ENCODE assay signal across 7 cellular contexts in the genomic region with DNA sequence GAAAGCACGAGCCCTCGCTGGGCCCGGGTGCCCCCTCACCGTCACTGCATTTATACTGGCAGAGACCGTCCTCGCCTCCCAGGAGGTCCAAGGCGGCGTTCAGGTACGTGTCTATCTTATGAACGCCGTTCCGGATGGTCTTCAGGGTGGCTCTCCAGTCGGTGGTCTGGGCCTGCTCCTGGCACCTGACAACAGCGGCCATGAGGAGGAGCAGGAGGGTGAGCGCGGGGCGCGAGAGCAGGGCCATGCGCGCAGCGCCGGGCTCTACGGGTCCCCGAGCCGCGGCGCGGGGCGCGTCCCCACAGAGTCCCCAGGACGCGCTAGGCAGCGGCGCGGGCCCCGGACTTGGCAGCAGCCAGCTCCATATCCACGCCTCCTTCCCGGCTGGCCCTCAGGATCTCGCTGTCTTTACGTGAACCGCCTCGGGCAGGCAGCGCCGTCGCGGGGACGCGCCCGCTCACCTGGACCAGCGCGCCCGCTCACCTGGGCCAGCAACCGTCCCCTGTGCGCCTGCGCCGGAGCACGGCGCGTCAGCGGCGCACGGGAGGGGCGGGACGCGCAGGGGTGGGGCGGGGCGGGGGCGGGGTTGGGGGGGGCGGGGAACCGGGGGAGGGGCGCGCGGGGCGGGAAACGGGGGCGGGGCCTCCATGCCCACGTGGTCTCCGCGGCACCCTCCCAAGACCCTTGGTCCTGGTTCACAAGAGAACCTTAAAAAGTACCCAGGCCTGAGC. TPM values are rescaled to one million over a fixed set of nuclear protein-coding genes. Genes with fewer than 3 reads are reported as not detected.
DNase-seq lines count a peak whose midpoint lies in the region; ATAC-seq and TF ChIP-seq lines count a peak whose summit lies in the region.

A gene (minus strand): TSS at position 508 of the 731 bp plus-strand sequence. CDS start 261 bp downstream, at position 247.

- H3K9me3 ChIP-seq in gastrocnemius medialis, result no peaks in the 10 kb centered on the region

- H3K27me3 ChIP-seq in gastrocnemius medialis, result no peaks in the 10 kb centered on the region

- peak within 1 kb of the TSS; percentile 86 to 99 (median 94) for H3K4me3 ChIP-seq in gastrocnemius medialis

- H3K4me1 ChIP-seq in gastrocnemius medialis, result peaks cover 14 to 19% of the 10 kb centered on the region in 2 donors

- TF ChIP-seq CTCF in gastrocnemius medialis (IDR thresholded peaks at IDR 0.05 in 4 of 5, conservative IDR thresholded peaks at IDR 0.05 in 1 of 5), result no peak

- intact Hi-C loops in gastrocnemius medialis (cut with DNase I; ENCODE audit: low total_unique reads), result loop anchor here (1.0 to 10.0 kb wide), 4 partner anchors 26 to 1105 kb away; a partner anchor contains a TSS

- TF ChIP-seq POLR2A in GM18505 (IDR thresholded peaks at IDR 0.05; ENCODE audit: borderline replicate concordance, extremely low read depth, insufficient read depth, insufficient read length) (peak; percentile 58), gastrocnemius medialis (IDR thresholded peaks at IDR 0.05) (peak; percentile 71 to 72)

- in situ Hi-C loops in gastrocnemius medialis (cut with MboI; ENCODE audit: low sequenced_read_pairs in 4 of 4), result loop anchor here in 2 of 4 donors (10.0 kb wide), 1 partner anchor 85 kb away; a partner anchor contains a TSS

- no peaks in the 10 kb centered on the region for H3K36me3 ChIP-seq in gastrocnemius medialis

- peak within 1 kb of the TSS; percentile 91 to 96 (median 95) for H3K27ac ChIP-seq in gastrocnemius medialis

- peak; percentile 82 to 93 (median 91) for DNase-seq in NCI-H1417 (lab: John Stamatoyannopoulos, UW)
- DNase-seq in T1000 (lab: John Stamatoyannopoulos, UW), result peak; percentile 65
- peak; percentile 86 for DNase-seq in astrocyte of the hippocampus (ENCODE audit: low read depth, low spot score)
- DNase-seq in iPS DF 19.7 (ENCODE audit: low read depth, low spot score), result peak; percentile 75
- DNase-seq in gastrocnemius medialis, result peak; percentile 54 to 61

- ATAC-seq in GM18505 (IDR thresholded peaks at IDR 0.05; ENCODE audit: unreplicated experiment) (peak; percentile 89), HG02798 (IDR thresholded peaks at IDR 0.05; ENCODE audit: poor library complexity, unreplicated experiment) (peak; percentile 92), gastrocnemius medialis (peak; percentile 77 to 85)

RNA-seq across cellular contexts. Expression of the gene that starts here (rescaled TPM):
- total RNA-seq in gastrocnemius medialis, result 10 to 100 TPM; 26.7 to 83.1 (median 57.6) TPM

Comparison
In these comparisons a context has a peak if more than half of its experiments do, and no peak if none do; other contexts are left out.
1. Peak in every context shown above with its lines: DNase-seq, ATAC-seq, H3K4me3 ChIP-seq and H3K27ac ChIP-seq.